Comparison of ENCODE assay signal across 8 cellular contexts in the genomic region with DNA sequence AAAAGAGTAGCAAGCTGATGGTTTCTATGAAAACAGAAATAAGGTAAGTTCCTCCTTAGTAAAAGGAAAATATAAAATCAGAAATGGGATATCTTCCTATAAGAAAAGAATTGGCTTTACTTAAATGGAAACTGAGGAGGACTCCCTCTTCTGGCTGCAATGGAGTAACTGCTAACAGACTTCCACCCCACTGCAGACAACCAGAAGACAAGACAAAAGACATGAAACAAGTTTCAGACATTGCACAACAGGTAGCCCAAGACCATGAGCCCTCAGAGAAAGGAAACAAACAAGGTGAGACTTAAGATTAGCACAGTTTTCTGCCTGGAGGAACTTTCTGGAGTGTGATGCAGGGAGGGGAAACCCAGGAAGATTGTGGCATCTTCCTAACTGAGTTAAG. TPM values are rescaled to one million over a fixed set of nuclear protein-coding genes. Genes with fewer than 3 reads are reported as not detected.
DNase-seq lines count a peak whose midpoint lies in the region; ATAC-seq, FAIRE-seq and TF ChIP-seq lines count a peak whose summit lies in the region.

No MANE protein-coding gene starts in this region.

- TF ChIP-seq POLR2A in HepG2 (IDR thresholded peaks at IDR 0.05; ENCODE audit: insufficient read depth in 1 of 2, low read depth in 2 of 2, low read length in 2 of 2), result no peak

- H3K9me3 Mint-ChIP-seq in activated CD4-positive, alpha-beta T cell treated with anti-CD3 and anti-CD28 coated beads, Interleukin-2, amount 10 ng/mL, durations not matched to agents 7 days and 5 days, result no peaks in the 10 kb centered on the region

- FAIRE-seq in HepG2 (lab: Jason Lieb, UNC), result no peak

- H3K36me3 ChIP-seq in DOHH2 (ENCODE audit: control insufficient read depth, low read length), result no peaks in the 10 kb centered on the region
- H3K36me3 ChIP-seq in Loucy (ENCODE audit: insufficient read depth, low read length), result no peaks in the 10 kb centered on the region
- no peaks in the 10 kb centered on the region for H3K36me3 ChIP-seq in adipocyte (ENCODE audit: control insufficient read depth, insufficient read depth, low read length, severe bottlenecking)
- H3K36me3 ChIP-seq in HepG2 (replicated peaks in 1 of 2; ENCODE audit: control insufficient read depth in 1 of 2, insufficient read depth in 2 of 2, low read length in 2 of 2), result no peaks in the 10 kb centered on the region

- no peak overlapping the region for H3K4me3 Mint-ChIP-seq in activated CD4-positive, alpha-beta T cell treated with anti-CD3 and anti-CD28 coated beads, Interleukin-2, amount 10 ng/mL, durations not matched to agents 7 days and 5 days

- H3K27me3 ChIP-seq in DOHH2 (ENCODE audit: control insufficient read depth, low read length), result peaks cover 20% of the 10 kb centered on the region
- H3K27me3 ChIP-seq in Loucy (ENCODE audit: insufficient read depth, low read length, poor library complexity, severe bottlenecking), result no peaks in the 10 kb centered on the region
- H3K27me3 ChIP-seq in adipocyte (replicated peaks; ENCODE audit: control insufficient read depth, insufficient read depth, low read length), result no peaks in the 10 kb centered on the region
- H3K27me3 ChIP-seq in HepG2 (ENCODE audit: control insufficient read depth in 1 of 2, insufficient read depth in 2 of 2, low read length in 2 of 2), result no peaks in the 10 kb centered on the region; a peak in 1 of 5 replicates

- H3F3A ChIP-seq in DOHH2 (ENCODE audit: control insufficient read depth, insufficient read depth), result no peaks in the 10 kb centered on the region
- H3F3A ChIP-seq in Loucy (ENCODE audit: low read depth), result no peaks in the 10 kb centered on the region

- peaks cover 15% of the 10 kb centered on the region for H3K27me3 Mint-ChIP-seq in activated CD4-positive, alpha-beta T cell treated with anti-CD3 and anti-CD28 coated beads, Interleukin-2, amount 10 ng/mL, durations not matched to agents 7 days and 5 days

- peaks cover 3% of the 10 kb centered on the region for H3K4me1 Mint-ChIP-seq in activated CD4-positive, alpha-beta T cell treated with anti-CD3 and anti-CD28 coated beads, Interleukin-2, amount 10 ng/mL, durations not matched to agents 7 days and 5 days

- no peaks in the 10 kb centered on the region for H3K4me1 ChIP-seq in DOHH2 (ENCODE audit: control insufficient read depth, low read length)
- no peaks in the 10 kb centered on the region for H3K4me1 ChIP-seq in Loucy (ENCODE audit: insufficient read depth, low read length, poor library complexity, severe bottlenecking)
- H3K4me1 ChIP-seq in adipocyte (ENCODE audit: control insufficient read depth, insufficient read depth, low read length), result peaks cover 2% of the 10 kb centered on the region
- peaks cover 11% of the 10 kb centered on the region for H3K4me1 ChIP-seq in HepG2 (ENCODE audit: insufficient read depth, low read length)

- POLR2A ChIA-PET in HepG2 (lab: Yijun Ruan, JAX), result no interaction called here
- POLR2A ChIA-PET in activated CD4-positive, alpha-beta T cell treated with anti-CD3 and anti-CD28 coated beads, Interleukin-2, amount 10 ng/mL, durations not matched to agents 7 days and 5 days (lab: Charles Lee), result no interaction called here

- H4K20me1 ChIP-seq in DOHH2 (ENCODE audit: control insufficient read depth, insufficient read depth, low read depth, low read length) (no peaks in the 10 kb centered on the region), Loucy (ENCODE audit: insufficient read depth, low read length, poor library complexity, severe bottlenecking) (no peaks in the 10 kb centered on the region), HepG2 (ENCODE audit: insufficient read depth, low read length) (no peaks in the 10 kb centered on the region)

- no peak overlapping the region for H3K4me3 ChIP-seq in DOHH2 (ENCODE audit: low read length)
- no peak overlapping the region for H3K4me3 ChIP-seq in Loucy (ENCODE audit: low read length, poor library complexity, severe bottlenecking)
- H3K4me3 ChIP-seq in adipocyte (ENCODE audit: low read length), result no peak overlapping the region
- no peak overlapping the region for H3K4me3 ChIP-seq in HepG2 (replicated peaks in 1 of 3; ENCODE audit: insufficient read depth in 1 of 3, low read depth in 2 of 3, low read length in 3 of 3)

- H3K36me3 Mint-ChIP-seq in activated CD4-positive, alpha-beta T cell treated with anti-CD3 and anti-CD28 coated beads, Interleukin-2, amount 10 ng/mL, durations not matched to agents 7 days and 5 days (ENCODE audit: low read depth), result no peaks in the 10 kb centered on the region

- BruUV-seq in HepG2 (replicated peaks; lab: Mats Ljungman, UMichigan), result no TSS peak

- TF ChIP-seq EP300 in HepG2 (IDR thresholded peaks at IDR 0.05; ENCODE audit: low read depth in 2 of 2, low read length in 2 of 2) (no peak), HepG2 (CRISPR knock-in tag; IDR thresholded peaks at IDR 0.05; ENCODE audit: borderline replicate concordance) (no peak)

- H3K9ac ChIP-seq in Loucy (ENCODE audit: low read depth, low read length, poor library complexity, severe bottlenecking) (no peak overlapping the region), adipocyte (ENCODE audit: low read length) (no peak overlapping the region), HepG2 (ENCODE audit: insufficient read depth, low read depth, low read length) (no peak overlapping the region)

- no peak overlapping the region for H3K27ac ChIP-seq in DOHH2 (ENCODE audit: low read depth, low read length)
- H3K27ac ChIP-seq in HepG2 (ENCODE audit: extremely low read length, insufficient read depth, low read length), result no peak overlapping the region

- ATAC-seq in HepG2, result peak; percentile 56; the same call in 2 of the 3 replicates

- TF ChIP-seq CTCF in DOHH2 (IDR thresholded peaks at IDR 0.05; ENCODE audit: low read depth, low read length, poor library complexity, severe bottlenecking) (peak; percentile 62), Loucy (conservative IDR thresholded peaks at IDR 0.05; ENCODE audit: low read length) (peak; percentile 80), HepG2 (CRISPR knock-in tag; IDR thresholded peaks at IDR 0.05) (peak; percentile 35)

- no peak for TF ChIP-seq RAD21 in HepG2 (CRISPR knock-in tag; IDR thresholded peaks at IDR 0.05)

- H3K9me2 ChIP-seq in DOHH2 (replicated peaks; ENCODE audit: control insufficient read depth, low read length) (no peaks in the 10 kb centered on the region), Loucy (replicated peaks; ENCODE audit: low read depth, low read length) (no peaks in the 10 kb centered on the region)

- DNase-seq in adipocyte (ENCODE audit: low read depth) (peak; percentile 61), HepG2 (ENCODE audit: low spot score) (peak; percentile 12), NCI-H226 (no peak), NCI-H128 (lab: John Stamatoyannopoulos, UW; ENCODE audit: unreplicated experiment) (no peak)
- no peak for DNase-seq in stimulated activated CD4-positive, alpha-beta T cell treated with anti-CD3 and anti-CD28 coated beads, Interleukin-2, amount 100 ng/mL, for 24 hours
- no peak for DNase-seq in activated CD4-positive, alpha-beta T cell treated with anti-CD3 and anti-CD28 coated beads, Interleukin-2, amount 10 ng/mL, durations not matched to agents 7 days and 5 days

- H3K79me2 ChIP-seq in DOHH2 (ENCODE audit: control insufficient read depth, low read length), result no peaks in the 10 kb centered on the region
- no peaks in the 10 kb centered on the region for H3K79me2 ChIP-seq in Loucy (ENCODE audit: insufficient read depth, low read length)
- H3K79me2 ChIP-seq in HepG2 (ENCODE audit: insufficient read depth, low read length), result no peaks in the 10 kb centered on the region

- no peaks in the 10 kb centered on the region for H3K9me3 ChIP-seq in DOHH2 (ENCODE audit: control insufficient read depth, insufficient read depth, low read length)
- no peaks in the 10 kb centered on the region for H3K9me3 ChIP-seq in Loucy (ENCODE audit: insufficient read depth, low read depth, low read length)
- no peaks in the 10 kb centered on the region for H3K9me3 ChIP-seq in adipocyte (ENCODE audit: control insufficient read depth, low read length)
- H3K9me3 ChIP-seq in HepG2 (ENCODE audit: low read length), result no peaks in the 10 kb centered on the region

- intact Hi-C loops in HepG2 (cut with micrococcal nuclease; ENCODE audit: unreplicated experiment), result loop anchor here (1.0 kb wide), 1 partner anchor 172 kb away; no protein-coding TSS in a partner anchor

- no peak overlapping the region for H3K4me2 ChIP-seq in DOHH2 (ENCODE audit: low read length)
- H3K4me2 ChIP-seq in Loucy (ENCODE audit: low read depth, low read length, poor library complexity, severe bottlenecking), result no peak overlapping the region
- H3K4me2 ChIP-seq in HepG2 (ENCODE audit: low read depth, low read length), result no peak overlapping the region

- H2AFZ ChIP-seq in Loucy (ENCODE audit: low read length) (peak overlapping the region; percentile 75), HepG2 (ENCODE audit: low read length) (no peak overlapping the region)

- CTCF ChIA-PET in HepG2 (lab: Yijun Ruan, JAX; ENCODE audit: low intra/inter-chr PET ratio, low total read pairs), result no interaction called here
- CTCF ChIA-PET in activated CD4-positive, alpha-beta T cell treated with anti-CD3 and anti-CD28 coated beads, Interleukin-2, amount 10 ng/mL, durations not matched to agents 7 days and 5 days (lab: Charles Lee), result interaction anchor here (1.5 to 1.7 kb wide), 2 partner anchors 17 to 248 kb away, joined by 3 to 5 read pairs; a partner anchor contains a TSS

- in situ Hi-C loops in HepG2 (cut with HindIII; ENCODE audit: extremely low pct_ligation_motif_present, low pct_unique_long_range_greater_than_20kb), result no loop called here

- no peak overlapping the region for H3K27ac Mint-ChIP-seq in activated CD4-positive, alpha-beta T cell treated with anti-CD3 and anti-CD28 coated beads, Interleukin-2, amount 10 ng/mL, durations not matched to agents 7 days and 5 days

RNA-seq across cellular contexts. Expression of a gene that starts 17.0 kb away (rescaled TPM):
- total RNA-seq in HepG2 (2016; rRNA removed; fragmentation: Illumina TruSeq; extraction: Trizol), result not detected in 2 replicates
- not detected in 2 replicates for total RNA-seq in HepG2 (2016; cell fraction: cytosol; rRNA removed; fragmentation: Illumina TruSeq; extraction: Trizol; ENCODE audit: low read depth)
- not detected in 2 replicates for total RNA-seq in HepG2 (2016; cell fraction: insoluble cytoplasmic fraction; rRNA removed; fragmentation: Illumina TruSeq; extraction: Trizol)
- total RNA-seq in HepG2 (2016; cell fraction: membrane; rRNA removed; fragmentation: Illumina TruSeq; extraction: Trizol), result not detected in 2 replicates
- total RNA-seq in HepG2 (2016; cell fraction: nucleus; rRNA removed; fragmentation: Illumina TruSeq; extraction: Trizol), result not detected in 2 replicates
- polyA plus RNA-seq in HepG2 (2011; rRNA removed), result not detected in 2 replicates
- polyA plus RNA-seq in HepG2 (2011; cell fraction: cytosol; rRNA removed), result not detected in 2 replicates
- not detected in 2 replicates for polyA plus RNA-seq in HepG2 (2011; cell fraction: nucleus; rRNA removed)
- not detected in 2 replicates for polyA plus RNA-seq in HepG2 (2012)
- polyA plus RNA-seq in HepG2 (2016; cell fraction: cytosol; fragmentation: Illumina TruSeq; extraction: Trizol; ENCODE audit: low read depth), result not detected in 2 replicates
- not detected in 2 replicates for polyA plus RNA-seq in HepG2 (2016; cell fraction: insoluble cytoplasmic fraction; fragmentation: Illumina TruSeq; extraction: Trizol; ENCODE audit: low read depth)
- polyA plus RNA-seq in HepG2 (2016; cell fraction: membrane; fragmentation: Illumina TruSeq; extraction: Trizol; ENCODE audit: low read depth), result not detected in 2 replicates
- polyA plus RNA-seq in HepG2 (2016; cell fraction: nucleus; fragmentation: Illumina TruSeq; extraction: Trizol; ENCODE audit: insufficient read depth, low read depth), result not detected in 2 replicates
- polyA minus RNA-seq in HepG2 (2011; rRNA and poly(A)+ RNA removed; ENCODE audit: low replicate concordance), result 0.05 TPM in 1 of 2 replicates, not detected in the other
- not detected in 2 replicates for polyA minus RNA-seq in HepG2 (2011; cell fraction: cytosol; rRNA and poly(A)+ RNA removed)
- polyA minus RNA-seq in HepG2 (2011; cell fraction: nucleus; rRNA and poly(A)+ RNA removed), result not detected in 2 replicates
- not detected for total RNA-seq in activated CD4-positive, alpha-beta T cell treated with anti-CD3 and anti-CD28 coated beads, Interleukin-2, amount 10 ng/mL, durations not matched to agents 7 days and 5 days

RNA-seq across cellular contexts. Expression of a gene that starts 28.8 kb away (rescaled TPM):
- 2.5 and 3.3 TPM in 2 replicates for total RNA-seq in HepG2 (2016; rRNA removed; fragmentation: Illumina TruSeq; extraction: Trizol)
- 0.44 and 0.71 TPM in 2 replicates for total RNA-seq in HepG2 (2016; cell fraction: cytosol; rRNA removed; fragmentation: Illumina TruSeq; extraction: Trizol; ENCODE audit: low read depth)
- total RNA-seq in HepG2 (2016; cell fraction: insoluble cytoplasmic fraction; rRNA removed; fragmentation: Illumina TruSeq; extraction: Trizol), result 2.0 and 3.2 TPM in 2 replicates
- 1.0 and 1.1 TPM in 2 replicates for total RNA-seq in HepG2 (2016; cell fraction: membrane; rRNA removed; fragmentation: Illumina TruSeq; extraction: Trizol)
- 6.2 and 8.0 TPM in 2 replicates for total RNA-seq in HepG2 (2016; cell fraction: nucleus; rRNA removed; fragmentation: Illumina TruSeq; extraction: Trizol)
- polyA plus RNA-seq in HepG2 (2011; rRNA removed), result 1.9 and 2.0 TPM in 2 replicates
- polyA plus RNA-seq in HepG2 (2011; cell fraction: cytosol; rRNA removed), result 0.64 and 0.76 TPM in 2 replicates
- 10.0 and 12.0 TPM in 2 replicates for polyA plus RNA-seq in HepG2 (2011; cell fraction: nucleus; rRNA removed)
- polyA plus RNA-seq in HepG2 (2012), result 3.3 and 4.1 TPM in 2 replicates
- 0.06 and 0.09 TPM in 2 replicates for polyA plus RNA-seq in HepG2 (2016; cell fraction: cytosol; fragmentation: Illumina TruSeq; extraction: Trizol; ENCODE audit: low read depth)
- polyA plus RNA-seq in HepG2 (2016; cell fraction: insoluble cytoplasmic fraction; fragmentation: Illumina TruSeq; extraction: Trizol; ENCODE audit: low read depth), result 1.3 and 2.6 TPM in 2 replicates
- polyA plus RNA-seq in HepG2 (2016; cell fraction: membrane; fragmentation: Illumina TruSeq; extraction: Trizol; ENCODE audit: low read depth), result 0.14 and 0.41 TPM in 2 replicates
- polyA plus RNA-seq in HepG2 (2016; cell fraction: nucleus; fragmentation: Illumina TruSeq; extraction: Trizol; ENCODE audit: insufficient read depth, low read depth), result 5.9 and 7.5 TPM in 2 replicates
- 8.3 and 12.9 TPM in 2 replicates for polyA minus RNA-seq in HepG2 (2011; rRNA and poly(A)+ RNA removed; ENCODE audit: low replicate concordance)
- 3.6 and 3.8 TPM in 2 replicates for polyA minus RNA-seq in HepG2 (2011; cell fraction: cytosol; rRNA and poly(A)+ RNA removed)
- 23.2 and 23.6 TPM in 2 replicates for polyA minus RNA-seq in HepG2 (2011; cell fraction: nucleus; rRNA and poly(A)+ RNA removed)
- under 1 TPM in 1 of 2 experiments, not detected in 1; 0.06 TPM for total RNA-seq in activated CD4-positive, alpha-beta T cell treated with anti-CD3 and anti-CD28 coated beads, Interleukin-2, amount 10 ng/mL, durations not matched to agents 7 days and 5 days

Comparison
In these comparisons a context has a peak if more than half of its experiments do, and no peak if none do; other contexts are left out.
1. DNase-seq: peak in adipocyte (single experiment) and HepG2 (single experiment); none in NCI-H226 (single experiment), NCI-H128 (single experiment), stimulated activated CD4-positive, alpha-beta T cell treated with anti-CD3 and anti-CD28 coated beads, Interleukin-2, amount 100 ng/mL, for 24 hours (0 of 2) and activated CD4-positive, alpha-beta T cell treated with anti-CD3 and anti-CD28 coated beads, Interleukin-2, amount 10 ng/mL, durations not matched to agents 7 days and 5 days (single experiment).
2. Peak in every context shown above with its lines, with median percentiles within 50 percentile points of each other: CTCF ChIP-seq.